Comparison of ENCODE assay signal across 8 cellular contexts in genomic region chr1:230066036-230066435, GRCh38. TPM values are rescaled to one million over a fixed set of nuclear protein-coding genes. Genes with fewer than 3 reads are reported as not detected.
A peak's percentile ranks its signal among the peaks of the same experiment; 100 is the strongest.
DNase-seq lines count a peak whose midpoint lies in the region; ATAC-seq and TF ChIP-seq lines count a peak whose summit lies in the region.

No MANE protein-coding gene starts in this region.

- H3K36me3 Mint-ChIP-seq in activated naive CD8-positive, alpha-beta T cell, result no peaks in the 10 kb centered on the region
- H3K36me3 Mint-ChIP-seq in type B pancreatic cell, result no peaks in the 10 kb centered on the region

- H3K27ac ChIP-seq in heart left ventricle (peak overlapping the region; percentile 59 to 91 (median 87)), liver (ENCODE audit: low read depth in 1 of 2, low read length in 2 of 2) (peak overlapping the region; percentile 88 to 93)

- no peak for TF ChIP-seq CTCF in heart left ventricle (IDR thresholded peaks at IDR 0.05)
- TF ChIP-seq CTCF in liver (IDR thresholded peaks at IDR 0.05; ENCODE audit: low read depth, low read length, missing input control), result no peak
- no peak for TF ChIP-seq CTCF in type B pancreatic cell (conservative IDR thresholded peaks at IDR 0.05)

- 34 to 41% (median 40%) methylated on average over 8 of the region's 8 CpGs for WGBS in heart left ventricle, 4 donors
- WGBS in liver, result 46% methylated on average over 8 of the region's 8 CpGs

- peaks cover 0 to 41% (median 22%) of the 10 kb centered on the region in 12 donors for H3K4me1 ChIP-seq in heart left ventricle
- H3K4me1 ChIP-seq in liver (ENCODE audit: control insufficient read depth in 4 of 4, insufficient read depth in 4 of 4, low read length in 3 of 4), result peaks cover 0 to 33% (median 2%) of the 10 kb centered on the region in 4 donors

- no peaks in the 10 kb centered on the region for H3K36me3 ChIP-seq in heart left ventricle
- no peaks in the 10 kb centered on the region for H3K36me3 ChIP-seq in liver (ENCODE audit: control insufficient read depth in 4 of 4, insufficient read depth in 3 of 4, low read depth in 1 of 4, low read length in 3 of 4)

- H3K4me3 ChIP-seq in heart left ventricle (peak overlapping the region in 10 of 12 donors; percentile 56 to 97 (median 86)), liver (ENCODE audit: low read depth in 1 of 3, low read length in 3 of 3) (peak overlapping the region in 2 of 3 donors; percentile 80 to 99)

- no peak for ATAC-seq in heart left ventricle
- ATAC-seq in Right ventricle myocardium inferior, result no peak
- ATAC-seq in GM18498 (IDR thresholded peaks at IDR 0.05; ENCODE audit: unreplicated experiment), result no peak
- ATAC-seq in esophagus mucosa, result no peak
- ATAC-seq in HG02840 (IDR thresholded peaks at IDR 0.05; ENCODE audit: low FRiP score, unreplicated experiment), result no peak

- DNase-seq in heart left ventricle, result no peak
- no peak for DNase-seq in Right ventricle myocardium inferior (ENCODE audit: missing footprints)
- no peak for DNase-seq in type B pancreatic cell (ENCODE audit: extremely low spot score, unreplicated experiment)

- H3K9me3 ChIP-seq in heart left ventricle (peaks cover 0 to 19% (median 4%) of the 10 kb centered on the region in 12 donors), liver (ENCODE audit: control insufficient read depth in 4 of 4, low read length in 3 of 4) (no peaks in the 10 kb centered on the region)

- peak overlapping the region; percentile 95 for H3K27ac Mint-ChIP-seq in activated naive CD8-positive, alpha-beta T cell
- H3K27ac Mint-ChIP-seq in type B pancreatic cell, result peak overlapping the region; percentile 87

- H3K4me1 Mint-ChIP-seq in activated naive CD8-positive, alpha-beta T cell (ENCODE audit: low read depth), result peaks cover 43% of the 10 kb centered on the region
- H3K4me1 Mint-ChIP-seq in type B pancreatic cell (ENCODE audit: unreplicated experiment), result peaks cover 17% of the 10 kb centered on the region

- TF ChIP-seq POLR2A in heart left ventricle (IDR thresholded peaks at IDR 0.05), result no peak

- intact Hi-C loops in heart left ventricle (cut with DNase I), result loop anchor here in 6 of 10 donors (2.0 to 10.0 kb wide), 12 partner anchors 39 to 509 kb away; partner anchors contain the start of gene ABCB10 (in 1 of the 6)
- intact Hi-C loops in Right ventricle myocardium inferior (cut with DNase I), result loop anchor here (1.0 to 5.0 kb wide), 5 partner anchors 111 to 404 kb away; no protein-coding TSS in a partner anchor

- no peaks in the 10 kb centered on the region for H3K27me3 Mint-ChIP-seq in activated naive CD8-positive, alpha-beta T cell
- H3K27me3 Mint-ChIP-seq in type B pancreatic cell, result peaks cover 8% of the 10 kb centered on the region

- peak overlapping the region; percentile 90 for H3K4me3 Mint-ChIP-seq in activated naive CD8-positive, alpha-beta T cell
- peak overlapping the region; percentile 92 for H3K4me3 Mint-ChIP-seq in type B pancreatic cell

- TF ChIP-seq RAD21 in liver (IDR thresholded peaks at IDR 0.05), result no peak

- peaks cover 5% of the 10 kb centered on the region for H3K9me3 Mint-ChIP-seq in activated naive CD8-positive, alpha-beta T cell (ENCODE audit: low read depth)
- H3K9me3 Mint-ChIP-seq in type B pancreatic cell, result no peaks in the 10 kb centered on the region

- H3K9ac ChIP-seq in liver (ENCODE audit: low read depth in 1 of 2, low read length in 2 of 2), result peak overlapping the region; percentile 81

- no peaks in the 10 kb centered on the region for H3K27me3 ChIP-seq in heart left ventricle
- no peaks in the 10 kb centered on the region for H3K27me3 ChIP-seq in liver (ENCODE audit: control insufficient read depth in 4 of 4, insufficient read depth in 4 of 4, low read length in 3 of 4)

TF ChIP-seq in liver, 16 proteins besides CTCF, POLR2A, EP300 and RAD21:
- no peak for TF ChIP-seq ZBTB33 (IDR thresholded peaks at IDR 0.05)
- no peak for TF ChIP-seq TAF1 (conservative IDR thresholded peaks at IDR 0.05)
TF ChIP-seq in liver: peak in this region for 0.

RNA-seq across cellular contexts. Expression of gene GALNT2, which starts 1.0 kb away (rescaled TPM):
- 10 to 100 TPM; 21.0 to 44.9 (median 31.6) TPM for total RNA-seq in heart left ventricle
- polyA plus RNA-seq in heart left ventricle, result 10 to 100 TPM; 10.1 to 44.8 TPM
- total RNA-seq in Right ventricle myocardium inferior, result 29.2 TPM
- total RNA-seq in liver, result 100 to 1,000 TPM in 1 of 2 donors, 10 to 100 TPM in 1; 75.8 to 153 TPM
- polyA plus RNA-seq in liver, result 100 to 1,000 TPM in 1 of 2 donors, 10 to 100 TPM in 1; 47.5 to 182 TPM
- 39.9 and 66.3 TPM in 2 replicates for total RNA-seq in type B pancreatic cell (ENCODE audit: low replicate concordance)
- total RNA-seq in esophagus mucosa, result 37.6 TPM
